ENCODE assay signal across 1 cellular context in the genomic region with DNA sequence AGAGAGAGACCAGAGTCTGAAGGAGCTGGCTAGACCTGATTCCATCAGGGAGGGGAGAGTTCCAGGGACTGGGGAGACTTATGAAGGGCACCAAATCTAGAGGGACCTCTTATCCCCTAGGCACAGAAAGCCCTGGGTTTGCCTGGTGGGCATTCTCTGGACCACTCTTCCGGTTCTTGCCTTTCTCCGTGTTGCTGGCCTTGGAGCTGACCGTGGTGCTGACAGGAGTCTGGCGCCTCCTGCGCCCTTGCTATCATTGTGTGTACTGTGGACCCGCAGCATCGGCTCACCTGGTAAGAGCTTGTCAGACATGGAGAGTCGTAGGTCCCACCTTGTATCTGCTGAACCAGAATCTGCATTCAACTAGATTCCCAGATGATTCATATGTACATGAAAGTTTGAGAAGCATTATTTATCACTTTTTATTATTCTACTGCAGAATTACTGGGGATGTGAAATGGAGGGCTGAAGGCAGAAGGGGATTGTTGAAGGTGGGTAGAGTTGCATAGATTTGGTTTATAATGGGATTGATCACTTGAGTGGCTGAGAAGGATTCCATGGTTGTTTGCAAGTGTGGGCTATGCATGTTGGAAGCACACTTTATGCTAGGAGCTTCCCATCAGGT.
A peak's percentile ranks its signal among the peaks of the same experiment; 100 is the strongest.
TF ChIP-seq lines count a peak whose summit lies in the region.

No MANE protein-coding gene starts in this region.

TF ChIP-seq in HepG2, 621 proteins besides CTCF, POLR2A, EP300 and RAD21 (continued from another document and continues in another):
- TF ChIP-seq BORCS8-MEF2B (CRISPR knock-in tag; IDR thresholded peaks at IDR 0.05) (peak; percentile 71; the same call in 1 of the 2 replicates), IRF1 (CRISPR knock-in tag; IDR thresholded peaks at IDR 0.05; ENCODE audit: low read depth) (no peak), ZFP62 (CRISPR knock-in tag; IDR thresholded peaks at IDR 0.05) (no peak), SPEN (CRISPR knock-in tag; IDR thresholded peaks at IDR 0.05; ENCODE audit: low read depth) (0 out of 2 replicates have a peak, but pooled peaks have one; percentile 34), MEF2D (CRISPR knock-in tag; IDR thresholded peaks at IDR 0.05) (peak; percentile 49; the same call in 1 of the 2 replicates), TEAD2 (CRISPR knock-in tag; IDR thresholded peaks at IDR 0.05) (0 out of 2 replicates have a peak, but pooled peaks have one; percentile 61), TSC22D2 (CRISPR knock-in tag; IDR thresholded peaks at IDR 0.05; ENCODE audit: borderline replicate concordance) (peak; percentile 87), RXRB (CRISPR knock-in tag; IDR thresholded peaks at IDR 0.05; ENCODE audit: borderline replicate concordance) (peak; percentile 26; the same call in 1 of the 2 replicates), ZNF687 (CRISPR knock-in tag; IDR thresholded peaks at IDR 0.05) (0 out of 2 replicates have a peak, but pooled peaks have one; percentile 15), KLF16 (CRISPR knock-in tag; IDR thresholded peaks at IDR 0.05) (peak in 1 of 2 experiments; percentile 58; a peak in 1 of 4 replicates), PAXIP1 (CRISPR knock-in tag; conservative IDR thresholded peaks at IDR 0.05) (no peak), PTBP1 (IDR thresholded peaks at IDR 0.05; ENCODE audit: low read depth, low read length, poor library complexity, severe bottlenecking) (no peak), ZNF335 (CRISPR knock-in tag; IDR thresholded peaks at IDR 0.05) (peak; percentile 68; the same call in 1 of the 2 replicates), NFRKB (IDR thresholded peaks at IDR 0.05) (no peak), SALL1 (CRISPR knock-in tag; IDR thresholded peaks at IDR 0.05) (peak; percentile 86), ZBTB8A (CRISPR knock-in tag; IDR thresholded peaks at IDR 0.05; ENCODE audit: borderline replicate concordance, low read depth) (no peak), THAP11 (CRISPR knock-in tag; IDR thresholded peaks at IDR 0.05) (peak; percentile 44; the same call in 1 of the 2 replicates), POLR2AphosphoS2 (IDR thresholded peaks at IDR 0.05; ENCODE audit: low read depth, low read length) (no peak), ZSCAN21 (CRISPR knock-in tag; IDR thresholded peaks at IDR 0.05; ENCODE audit: borderline replicate concordance) (0 out of 2 replicates have a peak, but pooled peaks have one; percentile 31), GATAD2A (CRISPR knock-in tag; IDR thresholded peaks at IDR 0.05) (0 out of 2 replicates have a peak, but pooled peaks have one; percentile 15), NKX3-1 (CRISPR knock-in tag; IDR thresholded peaks at IDR 0.05) (peak; percentile 87), THAP8 (CRISPR knock-in tag; IDR thresholded peaks at IDR 0.05; ENCODE audit: borderline replicate concordance) (no peak), HOXA3 (CRISPR knock-in tag; IDR thresholded peaks at IDR 0.05) (peak; percentile 31; the same call in 1 of the 2 replicates), CENPT (CRISPR knock-in tag; IDR thresholded peaks at IDR 0.05; ENCODE audit: low read depth) (no peak), TCF7L2 (IDR thresholded peaks at IDR 0.05; ENCODE audit: low read depth, low read length) (no peak), ZNF121 (CRISPR knock-in tag; IDR thresholded peaks at IDR 0.05) (no peak), ERF (CRISPR knock-in tag; IDR thresholded peaks at IDR 0.05) (peak; percentile 64), ZNF367 (CRISPR knock-in tag; IDR thresholded peaks at IDR 0.05; ENCODE audit: borderline replicate concordance) (0 out of 2 replicates have a peak, but pooled peaks have one; percentile 36), PITX1 (CRISPR knock-in tag; IDR thresholded peaks at IDR 0.05) (0 out of 2 replicates have a peak, but pooled peaks have one; percentile 31), SMYD3 (CRISPR knock-in tag; IDR thresholded peaks at IDR 0.05) (0 out of 2 replicates have a peak, but pooled peaks have one; percentile 67), FIP1L1 (IDR thresholded peaks at IDR 0.05; ENCODE audit: borderline replicate concordance, insufficient read depth, low read depth, low read length) (no peak), PHF21A (CRISPR knock-in tag; IDR thresholded peaks at IDR 0.05) (no peak), ZNF12 (CRISPR knock-in tag; IDR thresholded peaks at IDR 0.05) (peak; percentile 54; the same call in 1 of the 2 replicates), PREB (CRISPR knock-in tag; IDR thresholded peaks at IDR 0.05) (no peak), ZBTB44 (CRISPR knock-in tag; IDR thresholded peaks at IDR 0.05) (peak; percentile 86; the same call in 1 of the 2 replicates), ZNF557 (CRISPR knock-in tag; IDR thresholded peaks at IDR 0.05) (0 out of 2 replicates have a peak, but pooled peaks have one; percentile 66)
- TF ChIP-seq, protein P1, sequence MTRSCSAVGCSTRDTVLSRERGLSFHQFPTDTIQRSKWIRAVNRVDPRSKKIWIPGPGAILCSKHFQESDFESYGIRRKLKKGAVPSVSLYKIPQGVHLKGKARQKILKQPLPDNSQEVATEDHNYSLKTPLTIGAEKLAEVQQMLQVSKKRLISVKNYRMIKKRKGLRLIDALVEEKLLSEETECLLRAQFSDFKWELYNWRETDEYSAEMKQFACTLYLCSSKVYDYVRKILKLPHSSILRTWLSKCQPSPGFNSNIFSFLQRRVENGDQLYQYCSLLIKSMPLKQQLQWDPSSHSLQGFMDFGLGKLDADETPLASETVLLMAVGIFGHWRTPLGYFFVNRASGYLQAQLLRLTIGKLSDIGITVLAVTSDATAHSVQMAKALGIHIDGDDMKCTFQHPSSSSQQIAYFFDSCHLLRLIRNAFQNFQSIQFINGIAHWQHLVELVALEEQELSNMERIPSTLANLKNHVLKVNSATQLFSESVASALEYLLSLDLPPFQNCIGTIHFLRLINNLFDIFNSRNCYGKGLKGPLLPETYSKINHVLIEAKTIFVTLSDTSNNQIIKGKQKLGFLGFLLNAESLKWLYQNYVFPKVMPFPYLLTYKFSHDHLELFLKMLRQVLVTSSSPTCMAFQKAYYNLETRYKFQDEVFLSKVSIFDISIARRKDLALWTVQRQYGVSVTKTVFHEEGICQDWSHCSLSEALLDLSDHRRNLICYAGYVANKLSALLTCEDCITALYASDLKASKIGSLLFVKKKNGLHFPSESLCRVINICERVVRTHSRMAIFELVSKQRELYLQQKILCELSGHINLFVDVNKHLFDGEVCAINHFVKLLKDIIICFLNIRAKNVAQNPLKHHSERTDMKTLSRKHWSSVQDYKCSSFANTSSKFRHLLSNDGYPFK (CRISPR knock-in tag; IDR thresholded peaks at IDR 0.05; ENCODE audit: borderline replicate concordance) = peak; percentile 39; the same call in 1 of the 2 replicates
- TF ChIP-seq, protein P2, sequence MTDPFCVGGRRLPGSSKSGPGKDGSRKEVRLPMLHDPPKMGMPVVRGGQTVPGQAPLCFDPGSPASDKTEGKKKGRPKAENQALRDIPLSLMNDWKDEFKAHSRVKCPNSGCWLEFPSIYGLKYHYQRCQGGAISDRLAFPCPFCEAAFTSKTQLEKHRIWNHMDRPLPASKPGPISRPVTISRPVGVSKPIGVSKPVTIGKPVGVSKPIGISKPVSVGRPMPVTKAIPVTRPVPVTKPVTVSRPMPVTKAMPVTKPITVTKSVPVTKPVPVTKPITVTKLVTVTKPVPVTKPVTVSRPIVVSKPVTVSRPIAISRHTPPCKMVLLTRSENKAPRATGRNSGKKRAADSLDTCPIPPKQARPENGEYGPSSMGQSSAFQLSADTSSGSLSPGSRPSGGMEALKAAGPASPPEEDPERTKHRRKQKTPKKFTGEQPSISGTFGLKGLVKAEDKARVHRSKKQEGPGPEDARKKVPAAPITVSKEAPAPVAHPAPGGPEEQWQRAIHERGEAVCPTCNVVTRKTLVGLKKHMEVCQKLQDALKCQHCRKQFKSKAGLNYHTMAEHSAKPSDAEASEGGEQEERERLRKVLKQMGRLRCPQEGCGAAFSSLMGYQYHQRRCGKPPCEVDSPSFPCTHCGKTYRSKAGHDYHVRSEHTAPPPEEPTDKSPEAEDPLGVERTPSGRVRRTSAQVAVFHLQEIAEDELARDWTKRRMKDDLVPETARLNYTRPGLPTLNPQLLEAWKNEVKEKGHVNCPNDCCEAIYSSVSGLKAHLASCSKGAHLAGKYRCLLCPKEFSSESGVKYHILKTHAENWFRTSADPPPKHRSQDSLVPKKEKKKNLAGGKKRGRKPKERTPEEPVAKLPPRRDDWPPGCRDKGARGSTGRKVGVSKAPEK (CRISPR knock-in tag; IDR thresholded peaks at IDR 0.05; ENCODE audit: borderline replicate concordance) = no peak
